ENCODE assay signal across 9 cellular contexts in the genomic region with DNA sequence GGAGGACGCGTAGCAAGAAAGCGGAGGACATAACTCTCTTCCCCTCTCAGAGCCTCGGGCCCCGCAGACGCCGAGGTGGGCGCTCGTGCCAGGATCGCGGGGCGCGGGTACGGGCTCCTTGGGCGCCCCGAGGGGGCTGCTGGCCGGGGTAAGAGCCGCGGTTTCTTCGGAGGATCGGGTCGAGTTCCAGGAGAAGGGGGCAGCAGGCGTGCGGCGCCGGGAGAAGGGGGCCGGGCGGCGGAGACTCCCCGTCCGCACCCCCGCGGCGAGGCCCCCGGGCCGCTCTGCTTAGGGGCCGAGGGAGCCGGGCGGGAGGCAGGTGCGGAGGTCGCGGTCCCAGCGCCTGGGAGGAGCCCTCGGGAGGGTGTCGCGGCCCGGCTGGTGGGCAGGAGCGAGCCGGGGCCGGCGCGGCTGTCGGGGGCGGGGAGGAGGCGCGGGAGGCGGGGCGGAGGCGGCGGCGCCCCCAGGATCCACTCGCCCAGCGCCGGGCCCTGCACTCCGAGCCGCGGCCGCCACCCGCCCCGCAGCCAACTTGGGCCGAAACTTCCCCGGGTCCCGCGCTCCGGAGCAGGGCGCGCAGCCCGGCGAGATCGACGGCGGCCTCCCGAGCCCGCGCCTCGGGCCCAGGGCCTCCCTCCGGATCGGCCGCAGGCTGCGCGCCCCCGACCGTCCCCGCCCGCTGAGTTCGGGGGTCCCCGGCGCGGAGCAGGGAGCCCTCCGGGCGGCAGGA.
DNase-seq lines count a peak whose midpoint lies in the region; ATAC-seq and TF ChIP-seq lines count a peak whose summit lies in the region.
"Had no signal": no experiment of that assay in that cellular context is flagged by ENCODE, and none has a peak within 500 bp of the region (broad histone marks: within the 10 kb centered on the region; RNA-seq: fewer than 3 reads in every experiment).

No MANE protein-coding gene starts in this region.

- in situ Hi-C loops in astrocyte of the cerebellum (cut with HindIII; ENCODE audit: low sequenced_read_pairs) = no loop called here

- peak overlapping the region; percentile 74 to 85 (median 82) for H3K4me3 Mint-ChIP-seq in immature natural killer cell

- peaks cover 0 to 2% (median 0%) of the 10 kb centered on the region in 6 donors for H3K9me3 Mint-ChIP-seq in immature natural killer cell

- H3K36me3 Mint-ChIP-seq in immature natural killer cell = peaks cover 0 to 3% (median 0%) of the 10 kb centered on the region in 3 donors

- H3K9me3 ChIP-seq in HEK293 (ENCODE audit: control insufficient read depth, insufficient read depth, low read depth, low read length) (no peaks in the 10 kb centered on the region), subcutaneous abdominal adipose tissue (ENCODE audit: control insufficient read depth in 5 of 5, low read length in 5 of 5) (no peaks in the 10 kb centered on the region)

- CTCF ChIA-PET in HEK293 (lab: Yijun Ruan, JAX) = no interaction called here

- H3K9ac ChIP-seq in subcutaneous abdominal adipose tissue (ENCODE audit: low read length in 5 of 5) = peak overlapping the region in 2 of 5 donors; percentile 16 to 39

- H3K27me3 ChIP-seq in subcutaneous abdominal adipose tissue (ENCODE audit: control insufficient read depth in 5 of 5, insufficient read depth in 4 of 5, low read length in 5 of 5) = peaks cover 14 to 47% (median 26%) of the 10 kb centered on the region in 5 donors

- ATAC-seq in GM19397 (IDR thresholded peaks at IDR 0.05; ENCODE audit: unreplicated experiment) (no peak), GM21367 (IDR thresholded peaks at IDR 0.05; ENCODE audit: unreplicated experiment) (no peak)
- ATAC-seq: HCT116 had no signal

- no peak overlapping the region for H3K27ac Mint-ChIP-seq in immature natural killer cell

- H3K4me1 ChIP-seq in HEK293 (ENCODE audit: control insufficient read depth, insufficient read depth, low read length) (peaks cover 13% of the 10 kb centered on the region), subcutaneous abdominal adipose tissue (ENCODE audit: control insufficient read depth in 5 of 5, insufficient read depth in 5 of 5, low read length in 5 of 5) (peaks cover 0 to 29% (median 10%) of the 10 kb centered on the region in 5 donors)

- H3K4me3 ChIP-seq in HEK293 (ENCODE audit: low read depth, low read length) (peak overlapping the region; percentile 56), astrocyte of the cerebellum (ENCODE audit: low read depth, low read length) (peak overlapping the region; percentile 51), subcutaneous abdominal adipose tissue (ENCODE audit: low read depth in 1 of 5, low read length in 5 of 5) (peak overlapping the region in 4 of 5 donors; percentile 46 to 61 (median 48))

- POLR2A ChIA-PET in HEK293 (lab: Yijun Ruan, JAX) = no interaction called here

- H3K27ac ChIP-seq in HEK293 (ENCODE audit: extremely low read depth, low read depth, low read length) = peak overlapping the region; percentile 84; the same call in 1 of the 2 replicates
- no peak overlapping the region for H3K27ac ChIP-seq in subcutaneous abdominal adipose tissue (ENCODE audit: low read depth, low read length)

- H3K36me3 ChIP-seq in HEK293 (ENCODE audit: control insufficient read depth in 2 of 2, insufficient read depth in 1 of 2, low read length in 2 of 2) (peaks cover 0 to 4% of the 10 kb centered on the region in 2 experiments; a peak in 1 of 3 replicates), subcutaneous abdominal adipose tissue (ENCODE audit: control insufficient read depth in 5 of 5, insufficient read depth in 5 of 5, low read length in 5 of 5) (no peaks in the 10 kb centered on the region)

- peaks cover 33 to 52% (median 36%) of the 10 kb centered on the region in 3 donors for H3K27me3 Mint-ChIP-seq in immature natural killer cell (ENCODE audit: low read depth in 3 of 3)

- H3K4me1 Mint-ChIP-seq in immature natural killer cell = peaks cover 37 to 40% of the 10 kb centered on the region in 2 donors

- DNase-seq in AG08396 (ENCODE audit: low spot score) (peak; percentile 83), astrocyte of the cerebellum (ENCODE audit: low read depth) (no peak), immature natural killer cell (peak in 1 of 3 donors; percentile 4), NCI-H524 (lab: John Stamatoyannopoulos, UW) (no peak)

- TF ChIP-seq CTCF in HEK293 (tag by site-specific recombination; IDR thresholded peaks at IDR 0.05) (no peak), astrocyte of the cerebellum (IDR thresholded peaks at IDR 0.05; ENCODE audit: low read depth, low read length, missing control alignments) (no peak)

TF ChIP-seq in HEK293, 187 proteins besides CTCF, POLR2A, EP300 and RAD21 (continues in another document):
- TF ChIP-seq ZBTB20 (tag by site-specific recombination; IDR thresholded peaks at IDR 0.05) (peak; percentile 76; the same call in 1 of the 2 replicates), ZNF747 (tag by site-specific recombination; IDR thresholded peaks at IDR 0.05) (no peak), ZSCAN30 (tag by site-specific recombination; IDR thresholded peaks at IDR 0.05) (peak; percentile 14; the same call in 1 of the 2 replicates), ZFHX2 (tag by site-specific recombination; conservative IDR thresholded peaks at IDR 0.05) (peak; percentile 43; the same call in 1 of the 2 replicates), ZNF335 (tag by site-specific recombination; conservative IDR thresholded peaks at IDR 0.05) (peak; percentile 47), ZNF639 (tag by site-specific recombination; IDR thresholded peaks at IDR 0.05) (no peak), OSR2 (tag by site-specific recombination; IDR thresholded peaks at IDR 0.05) (no peak), GLIS1 (tag by site-specific recombination; IDR thresholded peaks at IDR 0.05) (peak; percentile 54), ZBTB26 (tag by site-specific recombination; optimal IDR thresholded peaks at IDR 0.05) (peak; percentile 41), GLIS2 (tag by site-specific recombination; IDR thresholded peaks at IDR 0.05) (peak; percentile 58; the same call in 1 of the 2 replicates), ZNF777 (tag by site-specific recombination; IDR thresholded peaks at IDR 0.05; ENCODE audit: borderline replicate concordance) (0 out of 2 replicates have a peak, but pooled peaks have one; percentile 35), ZNF529 (tag by site-specific recombination; IDR thresholded peaks at IDR 0.05; ENCODE audit: insufficient replicate concordance) (no peak), ZNF677 (tag by site-specific recombination; IDR thresholded peaks at IDR 0.05) (peak; percentile 40; the same call in 1 of the 2 replicates)
- TF ChIP-seq, protein P1, sequence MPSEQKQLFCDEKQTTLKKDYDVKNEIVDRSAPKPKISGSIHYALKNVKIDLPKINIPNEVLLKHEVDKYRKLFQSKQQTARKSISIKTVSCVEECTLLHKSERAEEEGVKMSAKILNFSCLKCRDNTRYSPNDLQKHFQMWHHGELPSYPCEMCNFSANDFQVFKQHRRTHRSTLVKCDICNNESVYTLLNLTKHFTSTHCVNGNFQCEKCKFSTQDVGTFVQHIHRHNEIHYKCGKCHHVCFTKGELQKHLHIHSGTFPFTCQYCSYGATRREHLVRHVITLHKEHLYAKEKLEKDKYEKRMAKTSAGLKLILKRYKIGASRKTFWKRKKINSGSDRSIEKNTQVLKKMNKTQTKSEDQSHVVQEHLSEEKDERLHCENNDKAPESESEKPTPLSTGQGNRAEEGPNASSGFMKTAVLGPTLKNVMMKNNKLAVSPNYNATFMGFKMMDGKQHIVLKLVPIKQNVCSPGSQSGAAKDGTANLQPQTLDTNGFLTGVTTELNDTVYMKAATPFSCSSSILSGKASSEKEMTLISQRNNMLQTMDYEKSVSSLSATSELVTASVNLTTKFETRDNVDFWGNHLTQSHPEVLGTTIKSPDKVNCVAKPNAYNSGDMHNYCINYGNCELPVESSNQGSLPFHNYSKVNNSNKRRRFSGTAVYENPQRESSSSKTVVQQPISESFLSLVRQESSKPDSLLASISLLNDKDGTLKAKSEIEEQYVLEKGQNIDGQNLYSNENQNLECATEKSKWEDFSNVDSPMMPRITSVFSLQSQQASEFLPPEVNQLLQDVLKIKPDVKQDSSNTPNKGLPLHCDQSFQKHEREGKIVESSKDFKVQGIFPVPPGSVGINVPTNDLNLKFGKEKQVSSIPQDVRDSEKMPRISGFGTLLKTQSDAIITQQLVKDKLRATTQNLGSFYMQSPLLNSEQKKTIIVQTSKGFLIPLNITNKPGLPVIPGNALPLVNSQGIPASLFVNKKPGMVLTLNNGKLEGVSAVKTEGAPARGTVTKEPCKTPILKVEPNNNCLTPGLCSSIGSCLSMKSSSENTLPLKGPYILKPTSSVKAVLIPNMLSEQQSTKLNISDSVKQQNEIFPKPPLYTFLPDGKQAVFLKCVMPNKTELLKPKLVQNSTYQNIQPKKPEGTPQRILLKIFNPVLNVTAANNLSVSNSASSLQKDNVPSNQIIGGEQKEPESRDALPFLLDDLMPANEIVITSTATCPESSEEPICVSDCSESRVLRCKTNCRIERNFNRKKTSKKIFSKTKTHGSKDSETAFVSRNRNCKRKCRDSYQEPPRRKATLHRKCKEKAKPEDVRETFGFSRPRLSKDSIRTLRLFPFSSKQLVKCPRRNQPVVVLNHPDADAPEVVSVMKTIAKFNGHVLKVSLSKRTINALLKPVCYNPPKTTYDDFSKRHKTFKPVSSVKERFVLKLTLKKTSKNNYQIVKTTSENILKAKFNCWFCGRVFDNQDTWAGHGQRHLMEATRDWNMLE (tag by site-specific recombination; conservative IDR thresholded peaks at IDR 0.05; ENCODE audit: low read depth) = no peak
